Comparison of ENCODE assay signal across 21 cellular contexts in genomic region chr19:5059767-5060166, GRCh38.
"Had no signal": no experiment of that assay in that cellular context is flagged by ENCODE, and none has a peak within 500 bp of the region (broad histone marks: within the 10 kb centered on the region; RNA-seq: fewer than 3 reads in every experiment).

No MANE protein-coding gene starts in this region.

- H2AFZ ChIP-seq: hepatocyte had no signal

- H3K4me1 Mint-ChIP-seq: activated CD4-positive, alpha-beta T cell treated with anti-CD3 and anti-CD28 coated beads for 36 hours; activated CD8-positive, alpha-beta memory T cell treated with anti-CD3 and anti-CD28 coated beads, Interleukin-2, amount 10 ng/mL, durations not matched to agents 7 days and 5 days had no signal

- H3K4me3 Mint-ChIP-seq: activated CD4-positive, alpha-beta T cell treated with anti-CD3 and anti-CD28 coated beads for 36 hours; activated CD8-positive, alpha-beta memory T cell treated with anti-CD3 and anti-CD28 coated beads, Interleukin-2, amount 10 ng/mL, durations not matched to agents 7 days and 5 days; activated CD8-positive, alpha-beta T cell treated with anti-CD3 and anti-CD28 coated beads, Interleukin-2, amount 10 ng/mL, durations not matched to agents 7 days and 5 days; activated naive CD8-positive, alpha-beta T cell; mesothelial cell of epicardium; naive thymus-derived CD4-positive, alpha-beta T cell; stimulated activated naive B cell treated with anti-CD40 and anti-IgM and Interleukin-4, amounts not matched to agents 10 μg/mL and 1 μg/mL and 100 μg/mL, for 72 hours had no signal

- H3K4me1 ChIP-seq: body of pancreas, sigmoid colon had no signal

- DNase-seq: activated CD4-positive, alpha-beta T cell treated with anti-CD3 and anti-CD28 coated beads for 36 hours; activated CD4-positive, CD25-positive, alpha-beta regulatory T cell; activated CD8-positive, alpha-beta memory T cell treated with anti-CD3 and anti-CD28 coated beads, Interleukin-2, amount 10 ng/mL, durations not matched to agents 7 days and 5 days; activated CD8-positive, alpha-beta T cell treated with anti-CD3 and anti-CD28 coated beads, Interleukin-2, amount 10 ng/mL, durations not matched to agents 7 days and 5 days; activated naive CD4-positive, alpha-beta T cell; activated T-cell treated with anti-CD3 and anti-CD28 coated beads, Interleukin-2, amount 50 U/mL, for 48 hours; aorta; body of pancreas; cortex of kidney; islet precursor cell; naive thymus-derived CD4-positive, alpha-beta T cell; sigmoid colon; stimulated activated CD4-positive, alpha-beta T cell treated with anti-CD3 and anti-CD28 coated beads, Interleukin-1b, Interleukin-23, amount 100 ng/mL, for 48 hours; stimulated activated naive B cell treated with anti-CD40 and anti-IgM and Interleukin-4, amounts not matched to agents 10 μg/mL and 1 μg/mL and 100 μg/mL, for 72 hours had no signal

- H3K4me3 ChIP-seq: body of pancreas, cardiac muscle cell, esophagus muscularis mucosa, hepatocyte, sigmoid colon, smooth muscle cell, tibial nerve had no signal

- ATAC-seq: activated CD4-positive, alpha-beta T cell treated with anti-CD3 and anti-CD28 coated beads for 36 hours; activated CD8-positive, alpha-beta memory T cell treated with anti-CD3 and anti-CD28 coated beads, Interleukin-2, amount 10 ng/mL, durations not matched to agents 7 days and 5 days; activated CD8-positive, alpha-beta T cell treated with anti-CD3 and anti-CD28 coated beads, Interleukin-2, amount 10 ng/mL, durations not matched to agents 7 days and 5 days; body of pancreas; naive thymus-derived CD4-positive, alpha-beta T cell; stimulated activated naive B cell treated with anti-CD40 and anti-IgM and Interleukin-4, amounts not matched to agents 10 μg/mL and 1 μg/mL and 100 μg/mL, for 72 hours had no signal

- H3K9me3 ChIP-seq: body of pancreas had no signal

- H3K27ac Mint-ChIP-seq: activated CD4-positive, alpha-beta T cell treated with anti-CD3 and anti-CD28 coated beads for 36 hours; activated CD8-positive, alpha-beta memory T cell treated with anti-CD3 and anti-CD28 coated beads, Interleukin-2, amount 10 ng/mL, durations not matched to agents 7 days and 5 days; activated CD8-positive, alpha-beta T cell treated with anti-CD3 and anti-CD28 coated beads, Interleukin-2, amount 10 ng/mL, durations not matched to agents 7 days and 5 days; activated naive CD8-positive, alpha-beta T cell; mesothelial cell of epicardium; naive thymus-derived CD4-positive, alpha-beta T cell; stimulated activated naive B cell treated with anti-CD40 and anti-IgM and Interleukin-4, amounts not matched to agents 10 μg/mL and 1 μg/mL and 100 μg/mL, for 72 hours had no signal

- H3K4me2 ChIP-seq: hepatocyte, smooth muscle cell had no signal

- H3K27me3 Mint-ChIP-seq: activated CD4-positive, alpha-beta T cell treated with anti-CD3 and anti-CD28 coated beads for 36 hours; activated CD8-positive, alpha-beta memory T cell treated with anti-CD3 and anti-CD28 coated beads, Interleukin-2, amount 10 ng/mL, durations not matched to agents 7 days and 5 days; activated naive CD8-positive, alpha-beta T cell; naive thymus-derived CD4-positive, alpha-beta T cell; stimulated activated naive B cell treated with anti-CD40 and anti-IgM and Interleukin-4, amounts not matched to agents 10 μg/mL and 1 μg/mL and 100 μg/mL, for 72 hours had no signal

- H3K27ac ChIP-seq: body of pancreas, cardiac muscle cell, esophagus muscularis mucosa, hepatocyte, sigmoid colon had no signal

- H3K27me3 ChIP-seq: body of pancreas, cardiac muscle cell, esophagus muscularis mucosa, hepatocyte, sigmoid colon, tibial nerve had no signal
